In the genomic region with DNA sequence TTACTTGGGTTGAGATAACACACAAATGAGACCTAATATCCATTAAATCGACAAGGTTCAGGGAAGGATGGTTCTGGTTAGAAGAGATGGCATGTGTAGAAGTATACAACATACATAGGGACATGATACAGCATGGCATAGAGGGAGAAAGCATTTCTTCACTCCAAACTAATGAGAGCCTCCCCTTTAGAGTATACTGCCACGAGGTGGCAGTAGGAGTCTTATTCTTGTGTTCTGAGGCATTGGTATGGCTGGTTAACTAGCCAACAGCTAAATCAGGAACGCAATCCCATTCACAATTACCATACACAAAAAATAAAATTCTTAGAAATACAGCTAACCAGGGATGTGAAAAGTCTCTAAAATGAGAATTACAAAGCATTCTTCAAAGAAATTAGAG, we compare ENCODE assay signal across 9 cellular contexts. TPM values are rescaled to one million over a fixed set of nuclear protein-coding genes. Genes with fewer than 3 reads are reported as not detected.
DNase-seq lines count a peak whose midpoint lies in the region; ATAC-seq and TF ChIP-seq lines count a peak whose summit lies in the region.
"Had no signal": no experiment of that assay in that cellular context is flagged by ENCODE, and none has a peak within 500 bp of the region (broad histone marks: within the 10 kb centered on the region; RNA-seq: fewer than 3 reads in every experiment).

No MANE protein-coding gene starts in this region.

- no peaks in the 10 kb centered on the region for H3K79me1 ChIP-seq in mesenchymal stem cell (replicated peaks; ENCODE audit: low read length, poor library complexity, severe bottlenecking)

- no peak overlapping the region for H2BK15ac ChIP-seq in mesenchymal stem cell (ENCODE audit: low read depth, poor library complexity, severe bottlenecking)

- ATAC-seq in HG02852 (IDR thresholded peaks at IDR 0.05; ENCODE audit: unreplicated experiment) (no peak), GM21723 (IDR thresholded peaks at IDR 0.05; ENCODE audit: unreplicated experiment) (no peak)

- TF ChIP-seq CTCF in Peyer's patch (IDR thresholded peaks at IDR 0.05) (peak in 4 of 6 experiments; percentile 34 to 59 (median 50)), mammary epithelial cell (conservative IDR thresholded peaks at IDR 0.05 in 1 of 2, IDR thresholded peaks at IDR 0.05 in 1 of 2; ENCODE audit: extremely low read depth in 1 of 2, insufficient read depth in 1 of 2, low read depth in 1 of 2, low read length in 2 of 2) (peak; percentile 49 to 57)

- DNase-seq in NCI-H2029 (lab: John Stamatoyannopoulos, UW) (peak; percentile 23), NCI-H2029 treated with DMSO at 0.1 percent for 48 hours (lab: John Stamatoyannopoulos, UW) (no peak), HEK293T (ENCODE audit: extremely low spot score) (peak; percentile 29), Peyer's patch (peak in 1 of 3 donors; percentile 62), mammary epithelial cell (peak; percentile 37), mesenchymal stem cell (peak; percentile 52)

- H4K8ac ChIP-seq in mesenchymal stem cell (ENCODE audit: low read length): no peak overlapping the region

- H3K9ac ChIP-seq in mammary epithelial cell (ENCODE audit: insufficient read depth, low read length) (no peak overlapping the region), mesenchymal stem cell (ENCODE audit: low read length) (no peak overlapping the region)
- H3K9ac ChIP-seq: BLaER1 treated with 17β-estradiol and CSF1 and Interleukin-3, amounts not matched to agents 10 nM and 100 nM had no signal

- H3K9me3 ChIP-seq in Peyer's patch (peaks cover 0 to 7% (median 0%) of the 10 kb centered on the region in 4 donors), mammary epithelial cell (replicated peaks; ENCODE audit: insufficient read depth, low read length) (no peaks in the 10 kb centered on the region), mesenchymal stem cell (ENCODE audit: control insufficient read depth, low read length) (no peaks in the 10 kb centered on the region)

- POLR2A ChIA-PET in HEK293T (lab: Yijun Ruan, JAX): no interaction called here

- H3K23ac ChIP-seq in mesenchymal stem cell (ENCODE audit: low read length in 2 of 2): no peak overlapping the region

- no peak overlapping the region for H2AK5ac ChIP-seq in mesenchymal stem cell (ENCODE audit: low read length, severe bottlenecking)

- H2BK120ac ChIP-seq in mesenchymal stem cell (ENCODE audit: low read depth, low read length): no peak overlapping the region

- no peak overlapping the region for H4K91ac ChIP-seq in mesenchymal stem cell (ENCODE audit: low read length)

- intact Hi-C loops in mammary epithelial cell (cut with micrococcal nuclease): loop anchor here (10.0 kb wide), 1 partner anchor 1353 kb away; no protein-coding TSS in a partner anchor

- dilution Hi-C loops in mammary epithelial cell (cut with HindIII; ENCODE audit: low sequenced_read_pairs): no loop called here

- CTCF ChIA-PET in HEK293T (lab: Yijun Ruan, JAX) (interaction anchor here (0.5 to 1.5 kb wide), 3 partner anchors 29 to 870 kb away, joined by 5 read pairs; partner anchors contain the start of gene TRO), mammary epithelial cell (lab: Charles Lee; ENCODE audit: low non-redundant PET) (interaction anchor here (0.6 to 0.7 kb wide), 3 partner anchors 43 to 168 kb away, joined by 3 to 4 read pairs (median 3); no protein-coding TSS in a partner anchor)

- H3K27ac ChIP-seq in Peyer's patch (no peak overlapping the region), mammary epithelial cell (ENCODE audit: insufficient read depth, low read depth, low read length) (no peak overlapping the region), mesenchymal stem cell (ENCODE audit: low read length, poor library complexity, severe bottlenecking) (no peak overlapping the region)
- H3K27ac ChIP-seq: BLaER1 treated with 17β-estradiol and CSF1 and Interleukin-3, amounts not matched to agents 10 nM and 100 nM had no signal

- in situ Hi-C loops in mammary epithelial cell (cut with MboI; ENCODE audit: low sequenced_read_pairs in 2 of 2): no loop called here

- no peak for TF ChIP-seq POLR2A in Peyer's patch (IDR thresholded peaks at IDR 0.05)

- no peak overlapping the region for H3K4me2 ChIP-seq in mammary epithelial cell (ENCODE audit: insufficient read depth, low read depth, low read length)
- no peak overlapping the region for H3K4me2 ChIP-seq in mesenchymal stem cell (ENCODE audit: low read length, poor library complexity, severe bottlenecking)
- H3K4me2 ChIP-seq: BLaER1 treated with 17β-estradiol and CSF1 and Interleukin-3, amounts not matched to agents 10 nM and 100 nM had no signal

- no peak overlapping the region for H3K14ac ChIP-seq in mesenchymal stem cell (ENCODE audit: low read length in 2 of 2)

- no peak overlapping the region for H3K4me3 ChIP-seq in Peyer's patch
- H3K4me3 ChIP-seq in mammary epithelial cell (replicated peaks in 1 of 3; ENCODE audit: insufficient read depth in 1 of 3, low read depth in 2 of 3, low read length in 3 of 3): no peak overlapping the region
- no peak overlapping the region for H3K4me3 ChIP-seq in mesenchymal stem cell (ENCODE audit: insufficient read depth in 1 of 2, low read depth in 1 of 2, low read length in 2 of 2)
- H3K4me3 ChIP-seq: BLaER1 treated with 17β-estradiol and CSF1 and Interleukin-3, amounts not matched to agents 10 nM and 100 nM had no signal

- WGBS in mammary epithelial cell (ENCODE audit: low coverage, missing lambda C conversion rate): 9% methylated on average over 3 of the region's 3 CpGs
- no CpG with 5 or more reads among the region's 3 CpGs for WGBS in mesenchymal stem cell

- no peaks in the 10 kb centered on the region for H4K20me1 ChIP-seq in mammary epithelial cell (ENCODE audit: insufficient read depth, low read length)
- H4K20me1 ChIP-seq: BLaER1 treated with 17β-estradiol and CSF1 and Interleukin-3, amounts not matched to agents 10 nM and 100 nM had no signal

- no TSS peak for BruUV-seq in mammary epithelial cell (replicated peaks; lab: Mats Ljungman, UMichigan)

- H3K27me3 ChIP-seq in Peyer's patch (no peaks in the 10 kb centered on the region), mammary epithelial cell (ENCODE audit: insufficient read depth, low read length) (no peaks in the 10 kb centered on the region), mesenchymal stem cell (ENCODE audit: control insufficient read depth in 1 of 2, insufficient read depth in 1 of 2, low read length in 2 of 2) (peaks cover 0 to 3% of the 10 kb centered on the region in 2 experiments)

- H2AFZ ChIP-seq in mammary epithelial cell (ENCODE audit: low read depth, low read length) (no peak overlapping the region), mesenchymal stem cell (ENCODE audit: low read depth, low read length) (no peak overlapping the region)

- H3K4ac ChIP-seq in mesenchymal stem cell (ENCODE audit: low read depth in 1 of 2, low read length in 2 of 2): no peak overlapping the region

- H3K18ac ChIP-seq in mesenchymal stem cell (ENCODE audit: low read depth in 1 of 2, low read length in 2 of 2): no peak overlapping the region

- H2BK5ac ChIP-seq in mesenchymal stem cell (ENCODE audit: low read depth, low read length, poor library complexity, severe bottlenecking): no peak overlapping the region

- H3K4me1 ChIP-seq in Peyer's patch: no peaks in the 10 kb centered on the region
- H3K4me1 ChIP-seq in mammary epithelial cell (ENCODE audit: insufficient read depth, low read length): no peaks in the 10 kb centered on the region
- H3K4me1 ChIP-seq in mesenchymal stem cell (ENCODE audit: control insufficient read depth, insufficient read depth, low read depth, low read length): no peaks in the 10 kb centered on the region
- H3K4me1 ChIP-seq: BLaER1 treated with 17β-estradiol and CSF1 and Interleukin-3, amounts not matched to agents 10 nM and 100 nM had no signal

- H2BK12ac ChIP-seq in mesenchymal stem cell (ENCODE audit: low read length in 2 of 2): no peak overlapping the region

- H3K36me3 ChIP-seq in Peyer's patch (no peaks in the 10 kb centered on the region), mammary epithelial cell (ENCODE audit: insufficient read depth, low read length) (no peaks in the 10 kb centered on the region), mesenchymal stem cell (ENCODE audit: control insufficient read depth in 1 of 2, insufficient read depth in 2 of 2, low read depth in 1 of 2, low read length in 2 of 2) (no peaks in the 10 kb centered on the region)
- H3K36me3 ChIP-seq: BLaER1 treated with 17β-estradiol and CSF1 and Interleukin-3, amounts not matched to agents 10 nM and 100 nM had no signal

- H3K79me2 ChIP-seq in mammary epithelial cell (ENCODE audit: insufficient read depth, low read length): no peaks in the 10 kb centered on the region

TF ChIP-seq in HEK293T, 16 proteins besides CTCF, POLR2A, EP300 and RAD21:
- no peak for TF ChIP-seq L3MBTL2 (conservative IDR thresholded peaks at IDR 0.05)
- no peak for TF ChIP-seq HDGF (IDR thresholded peaks at IDR 0.05; ENCODE audit: borderline replicate concordance)
- no peak for TF ChIP-seq ELF4 (IDR thresholded peaks at IDR 0.05)
- TF ChIP-seq BHLHE40 (IDR thresholded peaks at IDR 0.05; ENCODE audit: borderline replicate concordance): no peak
- no peak for TF ChIP-seq ZNF384 (IDR thresholded peaks at IDR 0.05)
- no peak for TF ChIP-seq LEF1 (IDR thresholded peaks at IDR 0.05; ENCODE audit: borderline replicate concordance)
- TF ChIP-seq CTBP1 (IDR thresholded peaks at IDR 0.05; ENCODE audit: borderline replicate concordance): no peak
- TF ChIP-seq NFRKB (IDR thresholded peaks at IDR 0.05): no peak
- no peak for TF ChIP-seq TARDBP (IDR thresholded peaks at IDR 0.05)
- no peak for TF ChIP-seq SP1 (IDR thresholded peaks at IDR 0.05)
- no peak for TF ChIP-seq FOXK2 (IDR thresholded peaks at IDR 0.05)
- TF ChIP-seq ARNT (IDR thresholded peaks at IDR 0.05): no peak
- TF ChIP-seq FOXM1 (IDR thresholded peaks at IDR 0.05; ENCODE audit: borderline replicate concordance): no peak
TF ChIP-seq in HEK293T: peak in this region for 0.

RNA-seq across cellular contexts. Expression of gene TRO, which starts 29.1 kb away (rescaled TPM):
- total RNA-seq in Peyer's patch: 10 to 100 TPM in 1 of 4 donors, 1 to 10 TPM in 3; 1.4 to 14.0 (median 3.0) TPM
- 1 to 10 TPM in 1 of 2 donors, under 1 TPM in 1; 0.49 to 3.7 TPM for total RNA-seq in mammary epithelial cell
- 0.24 TPM for polyA plus RNA-seq in mammary epithelial cell
- not detected for polyA minus RNA-seq in mammary epithelial cell
- 35.5 TPM for polyA plus RNA-seq in mesenchymal stem cell (2013, experiment 1 of 2)
- polyA plus RNA-seq in mesenchymal stem cell (2013, experiment 2 of 2): 33.7 TPM
